In genomic region chrX:31871989-31872388, GRCh38 we compare ENCODE assay signal across 22 cellular contexts.
DNase-seq lines count a peak whose midpoint lies in the region; ATAC-seq and TF ChIP-seq lines count a peak whose summit lies in the region.
"Had no signal": no experiment of that assay in that cellular context is flagged by ENCODE, and none has a peak within 500 bp of the region (broad histone marks: within the 10 kb centered on the region; RNA-seq: fewer than 3 reads in every experiment).

No MANE protein-coding gene starts in this region.

- intact Hi-C loops in heart left ventricle (cut with DNase I) = no loop called here
- intact Hi-C loops in mucosa of descending colon (cut with DNase I, micrococcal nuclease) = no loop called here

- H3K36me3 Mint-ChIP-seq in mesothelial cell of epicardium = peaks cover 7% of the 10 kb centered on the region
- no peaks in the 10 kb centered on the region for H3K36me3 Mint-ChIP-seq in stimulated activated naive B cell treated with anti-CD40 and anti-IgM and Interleukin-4, amounts not matched to agents 10 μg/mL and 1 μg/mL and 100 μg/mL, for 72 hours
- H3K36me3 Mint-ChIP-seq: activated naive CD8-positive, alpha-beta T cell treated with anti-CD3 and anti-CD28 coated beads for 36 hours; naive thymus-derived CD4-positive, alpha-beta T cell had no signal

- in situ Hi-C loops in astrocyte of the spinal cord (cut with HindIII; ENCODE audit: low sequenced_read_pairs) = no loop called here

- peaks cover 25% of the 10 kb centered on the region for H3K9me3 Mint-ChIP-seq in mesothelial cell of epicardium
- no peaks in the 10 kb centered on the region for H3K9me3 Mint-ChIP-seq in stimulated activated naive B cell treated with anti-CD40 and anti-IgM and Interleukin-4, amounts not matched to agents 10 μg/mL and 1 μg/mL and 100 μg/mL, for 72 hours
- H3K9me3 Mint-ChIP-seq: activated naive CD8-positive, alpha-beta T cell treated with anti-CD3 and anti-CD28 coated beads for 36 hours had no signal

- H3K4me1 ChIP-seq in heart left ventricle (peaks cover 0 to 24% (median 5%) of the 10 kb centered on the region in 12 donors), mucosa of descending colon (ENCODE audit: low read depth) (no peaks in the 10 kb centered on the region)
- H3K4me1 ChIP-seq: pancreas, tibial nerve had no signal

- H3K27ac ChIP-seq in heart left ventricle = no peak overlapping the region
- H3K27ac ChIP-seq: BLaER1 treated with 17β-estradiol and CSF1 and Interleukin-3, amounts not matched to agents 10 nM and 100 nM; pancreas had no signal

- DNase-seq in H7 = peak; percentile 3
- peak; percentile 1 for DNase-seq in astrocyte of the spinal cord (ENCODE audit: low read depth, low spot score)
- DNase-seq in heart left ventricle = peak in 1 of 5 donors; percentile 5
- no peak for DNase-seq in mesothelial cell of epicardium (ENCODE audit: low spot score in 2 of 2, unreplicated experiment in 2 of 2)
- no peak for DNase-seq in stimulated activated naive B cell treated with anti-CD40 and anti-IgM and Interleukin-4, amounts not matched to agents 10 μg/mL and 1 μg/mL and 100 μg/mL, for 72 hours
- DNase-seq in activated CD8-positive, alpha-beta memory T cell treated with anti-CD3 and anti-CD28 coated beads, Interleukin-2, amount 50 U/mL, for 48 hours = no peak
- DNase-seq in mucosa of descending colon = no peak
- DNase-seq: activated CD4-positive, alpha-beta T cell treated with anti-CD3 and anti-CD28 coated beads for 4 hours; activated naive CD8-positive, alpha-beta T cell treated with anti-CD3 and anti-CD28 coated beads for 36 hours; central memory CD4-positive, alpha-beta T cell; effector memory CD4-positive, alpha-beta T cell; MM.1S; naive thymus-derived CD4-positive, alpha-beta T cell; NCI-H146; NCI-H2171; NCI-H526 treated with DMSO at 0.1 percent for 48 hours; pancreas; stimulated activated CD4-positive, alpha-beta T cell treated with anti-CD3 and anti-CD28 coated beads, Interleukin-1b, Interleukin-23, amount 100 ng/mL, for 48 hours; stimulated activated naive CD4-positive, alpha-beta T cell treated with Interleukin-2 at 50 U/mL for 16 hours had no signal

- H3K27me3 ChIP-seq in H7 (ENCODE audit: control insufficient read depth, insufficient read depth, low read length) = no peaks in the 10 kb centered on the region
- H3K27me3 ChIP-seq in heart left ventricle = peaks cover 0 to 3% (median 0%) of the 10 kb centered on the region in 9 donors

- peaks cover 34% of the 10 kb centered on the region for H3K4me1 Mint-ChIP-seq in mesothelial cell of epicardium
- H3K4me1 Mint-ChIP-seq in stimulated activated naive B cell treated with anti-CD40 and anti-IgM and Interleukin-4, amounts not matched to agents 10 μg/mL and 1 μg/mL and 100 μg/mL, for 72 hours = no peaks in the 10 kb centered on the region
- H3K4me1 Mint-ChIP-seq: activated naive CD8-positive, alpha-beta T cell treated with anti-CD3 and anti-CD28 coated beads for 36 hours; naive thymus-derived CD4-positive, alpha-beta T cell had no signal

- no peak overlapping the region for H3K4me3 ChIP-seq in H7 (ENCODE audit: insufficient read depth, low read depth, low read length)
- H3K4me3 ChIP-seq in astrocyte of the spinal cord (ENCODE audit: low read depth, low read length) = no peak overlapping the region
- H3K4me3 ChIP-seq in heart left ventricle = no peak overlapping the region
- H3K4me3 ChIP-seq in mucosa of descending colon = no peak overlapping the region
- H3K4me3 ChIP-seq: BLaER1 treated with 17β-estradiol and CSF1 and Interleukin-3, amounts not matched to agents 10 nM and 100 nM; pancreas; tibial nerve had no signal

- peak overlapping the region; percentile 90 for H3K27ac Mint-ChIP-seq in mesothelial cell of epicardium
- H3K27ac Mint-ChIP-seq in stimulated activated naive B cell treated with anti-CD40 and anti-IgM and Interleukin-4, amounts not matched to agents 10 μg/mL and 1 μg/mL and 100 μg/mL, for 72 hours = no peak overlapping the region
- H3K27ac Mint-ChIP-seq: activated naive CD8-positive, alpha-beta T cell treated with anti-CD3 and anti-CD28 coated beads for 36 hours; naive thymus-derived CD4-positive, alpha-beta T cell had no signal

- WGBS in heart left ventricle, 4 donors = 2 to 17% (median 6%) methylated on average over 2 of the region's 2 CpGs

- H3K36me3 ChIP-seq in H7 (replicated peaks; ENCODE audit: control insufficient read depth, insufficient read depth, low read length) (no peaks in the 10 kb centered on the region), heart left ventricle (no peaks in the 10 kb centered on the region), mucosa of descending colon (ENCODE audit: low read depth) (no peaks in the 10 kb centered on the region)
- H3K36me3 ChIP-seq: BLaER1 treated with 17β-estradiol and CSF1 and Interleukin-3, amounts not matched to agents 10 nM and 100 nM; pancreas; tibial nerve had no signal

- H3K27me3 Mint-ChIP-seq in mesothelial cell of epicardium (ENCODE audit: low read depth) = no peaks in the 10 kb centered on the region
- H3K27me3 Mint-ChIP-seq in stimulated activated naive B cell treated with anti-CD40 and anti-IgM and Interleukin-4, amounts not matched to agents 10 μg/mL and 1 μg/mL and 100 μg/mL, for 72 hours = no peaks in the 10 kb centered on the region
- H3K27me3 Mint-ChIP-seq: activated naive CD8-positive, alpha-beta T cell treated with anti-CD3 and anti-CD28 coated beads for 36 hours; naive thymus-derived CD4-positive, alpha-beta T cell had no signal

- TF ChIP-seq CTCF in astrocyte of the spinal cord (IDR thresholded peaks at IDR 0.05; ENCODE audit: low read depth, low read length) (no peak), heart left ventricle (IDR thresholded peaks at IDR 0.05) (no peak), mesothelial cell of epicardium (IDR thresholded peaks at IDR 0.05; ENCODE audit: unreplicated experiment) (no peak), mucosa of descending colon (IDR thresholded peaks at IDR 0.05) (no peak)

- peak in 3 of 4 donors; percentile 26 to 69 (median 36) for ATAC-seq in heart left ventricle
- no peak for ATAC-seq in GM18505 (IDR thresholded peaks at IDR 0.05; ENCODE audit: unreplicated experiment)
- no peak for ATAC-seq in stimulated activated naive B cell treated with anti-CD40 and anti-IgM and Interleukin-4, amounts not matched to agents 10 μg/mL and 1 μg/mL and 100 μg/mL, for 72 hours (replicated peaks)
- ATAC-seq in mucosa of descending colon = no peak
- ATAC-seq: naive thymus-derived CD4-positive, alpha-beta T cell had no signal

- TF ChIP-seq POLR2A in heart left ventricle (IDR thresholded peaks at IDR 0.05) (no peak), GM18505 (IDR thresholded peaks at IDR 0.05; ENCODE audit: borderline replicate concordance, extremely low read depth, insufficient read depth, insufficient read length) (no peak)

- no peak overlapping the region for H3K4me3 Mint-ChIP-seq in mesothelial cell of epicardium
- no peak overlapping the region for H3K4me3 Mint-ChIP-seq in stimulated activated naive B cell treated with anti-CD40 and anti-IgM and Interleukin-4, amounts not matched to agents 10 μg/mL and 1 μg/mL and 100 μg/mL, for 72 hours
- H3K4me3 Mint-ChIP-seq: activated naive CD8-positive, alpha-beta T cell treated with anti-CD3 and anti-CD28 coated beads for 36 hours; naive thymus-derived CD4-positive, alpha-beta T cell had no signal

- H3K9me3 ChIP-seq in heart left ventricle = no peaks in the 10 kb centered on the region
- no peaks in the 10 kb centered on the region for H3K9me3 ChIP-seq in mucosa of descending colon
- H3K9me3 ChIP-seq: BLaER1 treated with 17β-estradiol and CSF1 and Interleukin-3, amounts not matched to agents 10 nM and 100 nM; pancreas; tibial nerve had no signal

Comparison
In these comparisons a context has a peak if more than half of its experiments do, and no peak if none do; other contexts are left out.
1. DNase-seq: peak in H7 (single experiment) and astrocyte of the spinal cord (single experiment); none in mesothelial cell of epicardium (0 of 2), stimulated activated naive B cell treated with anti-CD40 and anti-IgM and Interleukin-4, amounts not matched to agents 10 μg/mL and 1 μg/mL and 100 μg/mL, for 72 hours (single experiment), activated CD8-positive, alpha-beta memory T cell treated with anti-CD3 and anti-CD28 coated beads, Interleukin-2, amount 50 U/mL, for 48 hours (single experiment) and mucosa of descending colon (0 of 3).
2. ATAC-seq: peak in heart left ventricle (3 of 4); none in GM18505 (single experiment), stimulated activated naive B cell treated with anti-CD40 and anti-IgM and Interleukin-4, amounts not matched to agents 10 μg/mL and 1 μg/mL and 100 μg/mL, for 72 hours (0 of 2) and mucosa of descending colon (single experiment).